ENCODE assay signal across 20 cellular contexts in the genomic region with DNA sequence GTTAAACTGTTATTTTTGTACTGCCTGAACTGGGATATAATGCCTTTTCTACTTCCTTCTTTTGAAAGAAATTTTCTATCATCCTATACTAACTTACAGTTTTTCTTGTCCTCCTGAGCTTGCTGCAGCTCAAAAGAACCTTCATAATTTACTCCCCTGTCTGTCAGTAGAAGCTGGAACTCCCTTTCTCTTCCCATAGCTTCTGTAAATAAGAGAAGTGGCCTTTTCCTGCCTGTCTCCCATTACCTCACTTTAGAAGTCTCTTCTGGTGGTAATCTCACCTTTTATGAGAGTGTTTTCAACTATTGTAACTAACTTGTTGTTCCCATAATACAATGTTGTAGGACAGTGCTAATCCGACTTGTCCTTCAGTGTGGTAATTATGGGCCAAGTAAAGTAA.
DNase-seq lines count a peak whose midpoint lies in the region; ATAC-seq, FAIRE-seq and TF ChIP-seq lines count a peak whose summit lies in the region.
"Had no signal": no experiment of that assay in that cellular context is flagged by ENCODE, and none has a peak within 500 bp of the region (broad histone marks: within the 10 kb centered on the region; RNA-seq: fewer than 3 reads in every experiment).

No MANE protein-coding gene starts in this region.

- H2AK5ac ChIP-seq in mesenchymal stem cell (ENCODE audit: low read length, severe bottlenecking), result no peak overlapping the region

- no peak overlapping the region for H2BK15ac ChIP-seq in mesenchymal stem cell (ENCODE audit: low read depth, poor library complexity, severe bottlenecking)

- H3K9me3 ChIP-seq in A549 (no peaks in the 10 kb centered on the region), mesenchymal stem cell (ENCODE audit: control insufficient read depth, low read length) (no peaks in the 10 kb centered on the region)
- H3K9me3 ChIP-seq in effector memory CD4-positive, alpha-beta T cell (ENCODE audit: control insufficient read depth, low read length), result no peaks in the 10 kb centered on the region

- DNase-seq in A549 (ENCODE audit: low read depth in 1 of 2, low spot score in 1 of 2) (no peak), NCI-H2029 (lab: John Stamatoyannopoulos, UW) (peak; percentile 28), NCI-H69 (lab: John Stamatoyannopoulos, UW) (peak; percentile 66), mesenchymal stem cell (peak; percentile 37), NCI-H187 (lab: John Stamatoyannopoulos, UW) (no peak), glomerular visceral epithelial cell (ENCODE audit: extremely low spot score) (no peak), NCI-H2171 treated with DMSO at 0.1 percent for 48 hours (lab: John Stamatoyannopoulos, UW) (no peak)
- DNase-seq in effector memory CD4-positive, alpha-beta T cell, result no peak
- DNase-seq: CD8-positive, alpha-beta memory T cell; KG1; NCI-H1694 treated with DMSO at 0.1 percent for 48 hours; NCI-H526 treated with DMSO at 0.1 percent for 48 hours; PC-9; SW 1271 had no signal

- no peak for TF ChIP-seq POLR2A in A549 (IDR thresholded peaks at IDR 0.05; ENCODE audit: low read length)

- TF ChIP-seq CTCF in A549 (IDR thresholded peaks at IDR 0.05), result no peak

- H3K4me3 ChIP-seq in A549 (no peak overlapping the region), mesenchymal stem cell (ENCODE audit: insufficient read depth in 1 of 2, low read depth in 1 of 2, low read length in 2 of 2) (no peak overlapping the region)
- no peak overlapping the region for H3K4me3 ChIP-seq in effector memory CD4-positive, alpha-beta T cell (ENCODE audit: insufficient read depth, low read depth, low read length, poor library complexity, severe bottlenecking)
- H3K4me3 ChIP-seq: BLaER1 treated with 17β-estradiol and CSF1 and Interleukin-3, amounts not matched to agents 10 nM and 100 nM; GM23338; PC-9 had no signal

- H3K27ac ChIP-seq in A549 (no peak overlapping the region), mesenchymal stem cell (ENCODE audit: low read length, poor library complexity, severe bottlenecking) (no peak overlapping the region)
- H3K27ac ChIP-seq in effector memory CD4-positive, alpha-beta T cell (ENCODE audit: insufficient read depth, low read length, poor library complexity, severe bottlenecking), result no peak overlapping the region
- H3K27ac ChIP-seq: BLaER1 treated with 17β-estradiol and CSF1 and Interleukin-3, amounts not matched to agents 10 nM and 100 nM; PC-9 had no signal

- FAIRE-seq in A549 (lab: Jason Lieb, UNC), result peak; percentile 51
- FAIRE-seq: D721Med, GM12892, HepG2 had no signal

- H2BK5ac ChIP-seq in mesenchymal stem cell (ENCODE audit: low read depth, low read length, poor library complexity, severe bottlenecking), result no peak overlapping the region

- ATAC-seq in A549, result no peak
- ATAC-seq: GM23338, HCT116, HepG2 had no signal

- no peak overlapping the region for H2AFZ ChIP-seq in mesenchymal stem cell (ENCODE audit: low read depth, low read length)
- H2AFZ ChIP-seq: GM23338, PC-9 had no signal

- no peaks in the 10 kb centered on the region for H3K79me1 ChIP-seq in mesenchymal stem cell (replicated peaks; ENCODE audit: low read length, poor library complexity, severe bottlenecking)

- H3K23ac ChIP-seq in mesenchymal stem cell (ENCODE audit: low read length in 2 of 2), result no peak overlapping the region

- CTCF ChIA-PET in A549 (lab: Yijun Ruan, JAX), result no interaction called here

- no peak for TF ChIP-seq RAD21 in A549 (conservative IDR thresholded peaks at IDR 0.05 in 1 of 2, IDR thresholded peaks at IDR 0.05 in 1 of 2)

- POLR2A ChIA-PET in A549 (lab: Yijun Ruan, JAX), result no interaction called here

- no peak for TF ChIP-seq EP300 in A549 (IDR thresholded peaks at IDR 0.05)

- 80% methylated on average over 1 of the region's 1 CpG for WGBS in A549 (ENCODE audit: missing lambda C conversion rate)
- WGBS in mesenchymal stem cell, result 17% methylated on average over 1 of the region's 1 CpG

- H3K4me2 ChIP-seq in A549 (no peak overlapping the region), mesenchymal stem cell (ENCODE audit: low read length, poor library complexity, severe bottlenecking) (no peak overlapping the region)
- H3K4me2 ChIP-seq: BLaER1 treated with 17β-estradiol and CSF1 and Interleukin-3, amounts not matched to agents 10 nM and 100 nM; GM23338; PC-9 had no signal

- no peaks in the 10 kb centered on the region for H3K27me3 ChIP-seq in mesenchymal stem cell (ENCODE audit: control insufficient read depth in 1 of 2, insufficient read depth in 1 of 2, low read length in 2 of 2)
- H3K27me3 ChIP-seq in effector memory CD4-positive, alpha-beta T cell (replicated peaks; ENCODE audit: control insufficient read depth, insufficient read depth, low read length, poor library complexity, severe bottlenecking), result no peaks in the 10 kb centered on the region
- H3K27me3 ChIP-seq: BLaER1 treated with 17β-estradiol and CSF1 and Interleukin-3, amounts not matched to agents 10 nM and 100 nM had no signal

- H2BK12ac ChIP-seq in mesenchymal stem cell (ENCODE audit: low read length in 2 of 2), result no peak overlapping the region

- no peak overlapping the region for H3K14ac ChIP-seq in mesenchymal stem cell (ENCODE audit: low read length in 2 of 2)

- H3K18ac ChIP-seq in mesenchymal stem cell (ENCODE audit: low read depth in 1 of 2, low read length in 2 of 2), result peak overlapping the region in 1 of 2 experiments; percentile 40

- no peak overlapping the region for H3K9ac ChIP-seq in mesenchymal stem cell (ENCODE audit: low read length)
- H3K9ac ChIP-seq: BLaER1 treated with 17β-estradiol and CSF1 and Interleukin-3, amounts not matched to agents 10 nM and 100 nM had no signal

- no peak overlapping the region for H2BK120ac ChIP-seq in mesenchymal stem cell (ENCODE audit: low read depth, low read length)

- H4K8ac ChIP-seq in mesenchymal stem cell (ENCODE audit: low read length), result no peak overlapping the region

- H3K4ac ChIP-seq in mesenchymal stem cell (ENCODE audit: low read depth in 1 of 2, low read length in 2 of 2), result no peak overlapping the region

- H3K4me1 ChIP-seq in A549 (peaks cover 38% of the 10 kb centered on the region), mesenchymal stem cell (ENCODE audit: control insufficient read depth, insufficient read depth, low read depth, low read length) (no peaks in the 10 kb centered on the region)
- H3K4me1 ChIP-seq in effector memory CD4-positive, alpha-beta T cell (ENCODE audit: control insufficient read depth, insufficient read depth, low read length, poor library complexity, severe bottlenecking), result no peaks in the 10 kb centered on the region
- H3K4me1 ChIP-seq: BLaER1 treated with 17β-estradiol and CSF1 and Interleukin-3, amounts not matched to agents 10 nM and 100 nM had no signal

- H4K91ac ChIP-seq in mesenchymal stem cell (ENCODE audit: low read length), result no peak overlapping the region

- H3K36me3 ChIP-seq in mesenchymal stem cell (ENCODE audit: control insufficient read depth in 1 of 2, insufficient read depth in 2 of 2, low read depth in 1 of 2, low read length in 2 of 2), result no peaks in the 10 kb centered on the region
- no peaks in the 10 kb centered on the region for H3K36me3 ChIP-seq in effector memory CD4-positive, alpha-beta T cell (ENCODE audit: control insufficient read depth, insufficient read depth, low read length)
- H3K36me3 ChIP-seq: BLaER1 treated with 17β-estradiol and CSF1 and Interleukin-3, amounts not matched to agents 10 nM and 100 nM had no signal

TF ChIP-seq in A549, 52 proteins besides CTCF, POLR2A, EP300 and RAD21:
- TF ChIP-seq ZC3H11A (IDR thresholded peaks at IDR 0.05) (no peak), BHLHE40 (IDR thresholded peaks at IDR 0.05; ENCODE audit: low read depth, low read length) (no peak), SMC3 (IDR thresholded peaks at IDR 0.05) (no peak)

Comparison
In these comparisons a context has a peak if more than half of its experiments do, and no peak if none do; other contexts are left out.
1. DNase-seq: peak in NCI-H2029 (single experiment), NCI-H69 (single experiment) and mesenchymal stem cell (single experiment); none in A549 (0 of 2), NCI-H187 (0 of 2), effector memory CD4-positive, alpha-beta T cell (0 of 3), glomerular visceral epithelial cell (single experiment) and NCI-H2171 treated with DMSO at 0.1 percent for 48 hours (single experiment).